In the genomic region with DNA sequence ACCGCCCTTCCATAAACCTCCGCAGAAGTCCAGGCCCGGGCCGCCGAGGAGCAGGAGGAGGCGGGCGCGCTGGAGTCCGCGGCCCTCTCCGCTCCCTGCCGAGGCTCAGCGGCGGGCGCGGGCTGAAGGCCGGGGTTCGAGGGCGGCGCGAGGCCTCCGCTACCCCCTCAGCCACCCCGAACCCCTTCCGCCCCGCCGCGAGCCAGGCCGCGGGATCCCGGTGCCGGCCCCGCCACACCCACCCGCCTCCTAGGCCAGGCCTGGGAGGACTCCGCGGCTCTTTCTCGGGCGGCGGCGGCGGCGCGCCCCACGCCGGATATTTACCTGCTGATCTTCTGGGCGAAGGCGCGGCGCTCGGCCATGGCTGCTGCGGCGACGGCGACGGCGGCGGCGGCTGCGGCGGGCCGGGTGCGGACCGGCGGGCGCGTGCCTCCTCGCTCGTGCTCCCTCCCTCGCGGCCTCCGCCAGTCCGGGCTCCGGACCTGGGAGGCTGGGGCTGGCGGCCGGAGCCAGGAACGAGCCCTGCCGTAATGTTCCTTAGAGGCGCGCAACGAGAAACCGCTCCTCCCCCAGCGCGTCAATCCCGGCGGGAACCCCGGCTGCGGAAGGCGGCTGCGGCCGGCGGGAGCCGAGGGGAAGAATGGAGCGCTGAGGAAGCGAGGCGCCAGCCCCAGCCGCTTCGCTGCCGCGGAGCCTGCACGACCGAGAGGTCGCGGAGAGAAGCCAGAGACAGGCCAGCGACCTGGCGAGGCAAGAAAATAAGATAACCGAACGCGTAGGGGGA, we compare ENCODE assay signal across 8 cellular contexts. TPM values are rescaled to one million over a fixed set of nuclear protein-coding genes. Genes with fewer than 3 reads are reported as not detected.
DNase-seq lines count a peak whose midpoint lies in the region; ATAC-seq, FAIRE-seq and TF ChIP-seq lines count a peak whose summit lies in the region.

A gene with protein sequence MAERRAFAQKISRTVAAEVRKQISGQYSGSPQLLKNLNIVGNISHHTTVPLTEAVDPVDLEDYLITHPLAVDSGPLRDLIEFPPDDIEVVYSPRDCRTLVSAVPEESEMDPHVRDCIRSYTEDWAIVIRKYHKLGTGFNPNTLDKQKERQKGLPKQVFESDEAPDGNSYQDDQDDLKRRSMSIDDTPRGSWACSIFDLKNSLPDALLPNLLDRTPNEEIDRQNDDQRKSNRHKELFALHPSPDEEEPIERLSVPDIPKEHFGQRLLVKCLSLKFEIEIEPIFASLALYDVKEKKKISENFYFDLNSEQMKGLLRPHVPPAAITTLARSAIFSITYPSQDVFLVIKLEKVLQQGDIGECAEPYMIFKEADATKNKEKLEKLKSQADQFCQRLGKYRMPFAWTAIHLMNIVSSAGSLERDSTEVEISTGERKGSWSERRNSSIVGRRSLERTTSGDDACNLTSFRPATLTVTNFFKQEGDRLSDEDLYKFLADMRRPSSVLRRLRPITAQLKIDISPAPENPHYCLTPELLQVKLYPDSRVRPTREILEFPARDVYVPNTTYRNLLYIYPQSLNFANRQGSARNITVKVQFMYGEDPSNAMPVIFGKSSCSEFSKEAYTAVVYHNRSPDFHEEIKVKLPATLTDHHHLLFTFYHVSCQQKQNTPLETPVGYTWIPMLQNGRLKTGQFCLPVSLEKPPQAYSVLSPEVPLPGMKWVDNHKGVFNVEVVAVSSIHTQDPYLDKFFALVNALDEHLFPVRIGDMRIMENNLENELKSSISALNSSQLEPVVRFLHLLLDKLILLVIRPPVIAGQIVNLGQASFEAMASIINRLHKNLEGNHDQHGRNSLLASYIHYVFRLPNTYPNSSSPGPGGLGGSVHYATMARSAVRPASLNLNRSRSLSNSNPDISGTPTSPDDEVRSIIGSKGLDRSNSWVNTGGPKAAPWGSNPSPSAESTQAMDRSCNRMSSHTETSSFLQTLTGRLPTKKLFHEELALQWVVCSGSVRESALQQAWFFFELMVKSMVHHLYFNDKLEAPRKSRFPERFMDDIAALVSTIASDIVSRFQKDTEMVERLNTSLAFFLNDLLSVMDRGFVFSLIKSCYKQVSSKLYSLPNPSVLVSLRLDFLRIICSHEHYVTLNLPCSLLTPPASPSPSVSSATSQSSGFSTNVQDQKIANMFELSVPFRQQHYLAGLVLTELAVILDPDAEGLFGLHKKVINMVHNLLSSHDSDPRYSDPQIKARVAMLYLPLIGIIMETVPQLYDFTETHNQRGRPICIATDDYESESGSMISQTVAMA (N-terminal part only) (minus strand): TSS at position 484 of the 784 bp plus-strand sequence. CDS start 122 bp downstream, at position 362.

- H3K27ac ChIP-seq in BLaER1 (peak within 1 kb of the TSS; percentile 92), HepG2 (ENCODE audit: extremely low read length, insufficient read depth, low read length) (peak within 1 kb of the TSS; percentile 96)

- no TSS peak for BruUV-seq in HepG2 (replicated peaks; lab: Mats Ljungman, UMichigan)

- H3K4me1 ChIP-seq in BLaER1 (peaks cover 38% of the 10 kb centered on the region), HepG2 (ENCODE audit: insufficient read depth, low read length) (peaks cover 71% of the 10 kb centered on the region)

- no peak for FAIRE-seq in HepG2 (lab: Jason Lieb, UNC)

- no peak within 1 kb of the TSS for H2AFZ ChIP-seq in HepG2 (ENCODE audit: low read length)

- peaks cover 83% of the 10 kb centered on the region for H3K79me2 ChIP-seq in HepG2 (ENCODE audit: insufficient read depth, low read length)

- H4K20me1 ChIP-seq in BLaER1 (peaks cover 30% of the 10 kb centered on the region; the same call in 1 of the 2 replicates), HepG2 (ENCODE audit: insufficient read depth, low read length) (peaks cover 3% of the 10 kb centered on the region)

- no peak; a peak in 2 of 4 replicates for TF ChIP-seq POLR2A in HepG2 (IDR thresholded peaks at IDR 0.05; ENCODE audit: insufficient read depth in 1 of 2, low read depth in 2 of 2, low read length in 2 of 2)

- peak in 1 of 2 experiments; percentile 37; a peak in 1 of 4 replicates for TF ChIP-seq EP300 in HepG2 (IDR thresholded peaks at IDR 0.05; ENCODE audit: low read depth in 2 of 2, low read length in 2 of 2)
- TF ChIP-seq EP300 in HepG2 (CRISPR knock-in tag; IDR thresholded peaks at IDR 0.05; ENCODE audit: borderline replicate concordance), result no peak

- DNase-seq in NCI-H510A (lab: John Stamatoyannopoulos, UW) (peak; percentile 76), ecto neural progenitor cell (ENCODE audit: low spot score) (peak; percentile 92), HepG2 (ENCODE audit: low spot score) (peak; percentile 48)
- DNase-seq in activated CD4-positive, alpha-beta T cell treated with anti-CD3 and anti-CD28 coated beads, Interleukin-2, amount 50 U/mL, for 48 hours, result peak; percentile 59 to 68
- peak; percentile 52 for DNase-seq in stimulated activated CD4-positive, alpha-beta T cell treated with anti-CD3 and anti-CD28 coated beads, Interleukin-4, amount 100 ng/mL, for 1 hour

- CTCF ChIA-PET in HepG2 (lab: Yijun Ruan, JAX; ENCODE audit: low intra/inter-chr PET ratio, low total read pairs), result interaction anchor here (1.1 kb wide), 1 partner anchor 29 kb away, joined by 3 read pairs; no protein-coding TSS in a partner anchor

- no peak for TF ChIP-seq CTCF in HepG2 (CRISPR knock-in tag; IDR thresholded peaks at IDR 0.05)

- H3K27me3 ChIP-seq in BLaER1 (no peaks in the 10 kb centered on the region), HepG2 (ENCODE audit: control insufficient read depth in 1 of 2, insufficient read depth in 2 of 2, low read length in 2 of 2) (peaks cover 0 to 5% of the 10 kb centered on the region in 2 experiments; a peak in 2 of 5 replicates)

- H3K4me2 ChIP-seq in BLaER1, result peak within 1 kb of the TSS; percentile 84
- H3K4me2 ChIP-seq in HepG2 (ENCODE audit: low read depth, low read length), result peak within 1 kb of the TSS; percentile 95

- no peaks in the 10 kb centered on the region for H3K9me3 ChIP-seq in BLaER1
- no peaks in the 10 kb centered on the region for H3K9me3 ChIP-seq in HepG2 (ENCODE audit: low read length)

- peaks cover 5% of the 10 kb centered on the region for H3K36me3 ChIP-seq in BLaER1
- H3K36me3 ChIP-seq in HepG2 (replicated peaks in 1 of 2; ENCODE audit: control insufficient read depth in 1 of 2, insufficient read depth in 2 of 2, low read length in 2 of 2), result no peaks in the 10 kb centered on the region

- intact Hi-C loops in HepG2 (cut with micrococcal nuclease; ENCODE audit: unreplicated experiment), result loop anchor here (5.0 kb wide), 1 partner anchor 66 kb away; no protein-coding TSS in a partner anchor

- TF ChIP-seq RAD21 in HepG2 (CRISPR knock-in tag; IDR thresholded peaks at IDR 0.05), result no peak; the same call in 1 of the 2 replicates

- WGBS in HepG2 (ENCODE audit: low lambda C conversion rate), result 0% methylated on average over 28 of the region's 107 CpGs

- POLR2A ChIA-PET in HepG2 (lab: Yijun Ruan, JAX), result interaction anchor here (1.3 to 4.8 kb wide), 4 partner anchors 47 to 252 kb away, joined by 3 to 55 read pairs (median 10); no protein-coding TSS in a partner anchor

- peak within 1 kb of the TSS; percentile 94 for H3K4me3 ChIP-seq in BLaER1
- H3K4me3 ChIP-seq in HepG2 (replicated peaks in 1 of 3; ENCODE audit: insufficient read depth in 1 of 3, low read depth in 2 of 3, low read length in 3 of 3), result peak within 1 kb of the TSS; percentile 75 to 100 (median 96)

- in situ Hi-C loops in HepG2 (cut with HindIII; ENCODE audit: extremely low pct_ligation_motif_present, low pct_unique_long_range_greater_than_20kb), result loop anchor here (5.0 kb wide), 1 partner anchor 44 kb away; no protein-coding TSS in a partner anchor

- H3K9ac ChIP-seq in BLaER1, result peak within 1 kb of the TSS; percentile 93
- peak within 1 kb of the TSS; percentile 97 for H3K9ac ChIP-seq in HepG2 (ENCODE audit: insufficient read depth, low read depth, low read length)

- ATAC-seq in GM19043 (IDR thresholded peaks at IDR 0.05; ENCODE audit: low read depth, unreplicated experiment), result peak; percentile 64
- peak; percentile 68 for ATAC-seq in HG03175 (IDR thresholded peaks at IDR 0.05; ENCODE audit: unreplicated experiment)
- ATAC-seq in HepG2, result peak; percentile 61

RNA-seq across cellular contexts. Expression of the gene that starts here (rescaled TPM):
- 45.7 and 86.5 TPM in 2 replicates for total RNA-seq in HepG2 (2016; rRNA removed; fragmentation: Illumina TruSeq; extraction: Trizol)
- total RNA-seq in HepG2 (2016; cell fraction: cytosol; rRNA removed; fragmentation: Illumina TruSeq; extraction: Trizol; ENCODE audit: low read depth), result 46.8 and 74.6 TPM in 2 replicates
- total RNA-seq in HepG2 (2016; cell fraction: insoluble cytoplasmic fraction; rRNA removed; fragmentation: Illumina TruSeq; extraction: Trizol), result 45.2 and 92.2 TPM in 2 replicates
- total RNA-seq in HepG2 (2016; cell fraction: membrane; rRNA removed; fragmentation: Illumina TruSeq; extraction: Trizol), result 21.4 and 37.0 TPM in 2 replicates
- 59.1 and 70.9 TPM in 2 replicates for total RNA-seq in HepG2 (2016; cell fraction: nucleus; rRNA removed; fragmentation: Illumina TruSeq; extraction: Trizol)
- polyA plus RNA-seq in HepG2 (2011; rRNA removed), result 63.7 and 67.2 TPM in 2 replicates
- polyA plus RNA-seq in HepG2 (2011; cell fraction: cytosol; rRNA removed), result 19.3 and 26.1 TPM in 2 replicates
- polyA plus RNA-seq in HepG2 (2011; cell fraction: nucleus; rRNA removed), result 30.9 and 36.5 TPM in 2 replicates
- polyA plus RNA-seq in HepG2 (2012), result 54.6 and 80.6 TPM in 2 replicates
- 54.4 and 111 TPM in 2 replicates for polyA plus RNA-seq in HepG2 (2016; cell fraction: cytosol; fragmentation: Illumina TruSeq; extraction: Trizol; ENCODE audit: low read depth)
- polyA plus RNA-seq in HepG2 (2016; cell fraction: insoluble cytoplasmic fraction; fragmentation: Illumina TruSeq; extraction: Trizol; ENCODE audit: low read depth), result 56.4 and 65.2 TPM in 2 replicates
- polyA plus RNA-seq in HepG2 (2016; cell fraction: membrane; fragmentation: Illumina TruSeq; extraction: Trizol; ENCODE audit: low read depth), result 31.9 and 34.2 TPM in 2 replicates
- polyA plus RNA-seq in HepG2 (2016; cell fraction: nucleus; fragmentation: Illumina TruSeq; extraction: Trizol; ENCODE audit: insufficient read depth, low read depth), result 38.7 and 80.4 TPM in 2 replicates
- 19.1 and 113 TPM in 2 replicates for polyA minus RNA-seq in HepG2 (2011; rRNA and poly(A)+ RNA removed; ENCODE audit: low replicate concordance)
- polyA minus RNA-seq in HepG2 (2011; cell fraction: cytosol; rRNA and poly(A)+ RNA removed), result 121 and 128 TPM in 2 replicates
- 289 and 321 TPM in 2 replicates for polyA minus RNA-seq in HepG2 (2011; cell fraction: nucleus; rRNA and poly(A)+ RNA removed)

Comparison
In these comparisons a context has a peak if more than half of its experiments do, and no peak if none do; other contexts are left out.
1. Peak in every context shown above with its lines: DNase-seq, ATAC-seq, H3K4me3 ChIP-seq and H3K27ac ChIP-seq.